Comparison of ENCODE assay signal across 26 cellular contexts in genomic region chr5:168121138-168121494, GRCh38.
"Had no signal": no experiment of that assay in that cellular context is flagged by ENCODE, and none has a peak within 500 bp of the region (broad histone marks: within the 10 kb centered on the region; RNA-seq: fewer than 3 reads in every experiment).

No MANE protein-coding gene starts in this region.

- H3K36me3 Mint-ChIP-seq: naive thymus-derived CD8-positive, alpha-beta T cell; stimulated activated effector memory CD8-positive, alpha-beta T cell treated with anti-CD3 and anti-CD28 coated beads, Interleukin-12 subunit alpha, Interleukin-12 subunit beta, amount 100 ng/mL, for 72 hours had no signal

- H3K9me3 Mint-ChIP-seq: dendritic cell treated with granulocyte-macrophage colony-stimulating factor and Interleukin-4, amounts not matched to agents 40 ng/mL and 50 ng/mL, for 4 days; endodermal cell; nephron progenitor cell had no signal

- H3K9me3 ChIP-seq: colonic mucosa, gastrocnemius medialis, left lung, lower lobe of right lung, prostate gland, sigmoid colon, stomach, thyroid gland had no signal

- H3K4me3 Mint-ChIP-seq: dendritic cell treated with granulocyte-macrophage colony-stimulating factor and Interleukin-4, amounts not matched to agents 40 ng/mL and 50 ng/mL, for 4 days; endodermal cell; naive thymus-derived CD8-positive, alpha-beta T cell; nephron progenitor cell; stimulated activated effector memory CD8-positive, alpha-beta T cell treated with anti-CD3 and anti-CD28 coated beads, Interleukin-12 subunit alpha, Interleukin-12 subunit beta, amount 100 ng/mL, for 72 hours had no signal

- ATAC-seq: esophagus mucosa; gastrocnemius medialis; left lung; lower lobe of right lung; naive thymus-derived CD8-positive, alpha-beta T cell; stimulated activated effector memory CD8-positive, alpha-beta T cell treated with anti-CD3 and anti-CD28 coated beads, Interleukin-12 subunit alpha, Interleukin-12 subunit beta, amount 100 ng/mL, for 72 hours had no signal

- H3K27me3 ChIP-seq: colonic mucosa, gastrocnemius medialis, left lung, sigmoid colon, stomach, thyroid gland had no signal

- H3K27me3 Mint-ChIP-seq: dendritic cell treated with granulocyte-macrophage colony-stimulating factor and Interleukin-4, amounts not matched to agents 40 ng/mL and 50 ng/mL, for 4 days had no signal

- H3K36me3 ChIP-seq: colonic mucosa, gastrocnemius medialis, left lung, lower lobe of right lung, prostate gland, sigmoid colon, stomach, thyroid gland had no signal

- H3K4me1 ChIP-seq: colonic mucosa, gastrocnemius medialis, left lung, lower lobe of right lung, prostate gland, sigmoid colon, thyroid gland had no signal

- H3K27ac ChIP-seq: colonic mucosa, epithelial cell of prostate, gastrocnemius medialis, left lung, lower lobe of right lung, prostate gland, sigmoid colon, stomach, thyroid gland had no signal

- H3K27ac Mint-ChIP-seq: dendritic cell treated with granulocyte-macrophage colony-stimulating factor and Interleukin-4, amounts not matched to agents 40 ng/mL and 50 ng/mL, for 4 days; endodermal cell; naive thymus-derived CD8-positive, alpha-beta T cell; nephron progenitor cell; stimulated activated effector memory CD8-positive, alpha-beta T cell treated with anti-CD3 and anti-CD28 coated beads, Interleukin-12 subunit alpha, Interleukin-12 subunit beta, amount 100 ng/mL, for 72 hours had no signal

- H3K4me3 ChIP-seq: colonic mucosa, gastrocnemius medialis, left lung, lower lobe of right lung, prostate gland, sigmoid colon, stomach, thyroid gland had no signal

- DNase-seq: colonic mucosa; effector CD8-positive, alpha-beta T cell; endodermal cell; foreskin fibroblast; gastrocnemius medialis; head of caudate nucleus; hippocampal formation; left cardiac atrium; left lung; lower lobe of right lung; naive thymus-derived CD8-positive, alpha-beta T cell; nephron progenitor cell; nucleus accumbens; right cardiac atrium; sigmoid colon; stimulated activated CD4-positive, alpha-beta T cell treated with anti-CD3 and anti-CD28 coated beads, Interleukin-2, amount 100 ng/mL, for 24 hours; stimulated activated CD4-positive, alpha-beta T cell treated with anti-CD3 and anti-CD28 coated beads, Interleukin-4, amount 100 ng/mL, for 24 hours; stimulated activated naive CD4-positive, alpha-beta T cell treated with Interleukin-2 at 50 U/mL for 16 hours; stomach; thyroid gland; trophoblast cell had no signal
